In the genomic region with DNA sequence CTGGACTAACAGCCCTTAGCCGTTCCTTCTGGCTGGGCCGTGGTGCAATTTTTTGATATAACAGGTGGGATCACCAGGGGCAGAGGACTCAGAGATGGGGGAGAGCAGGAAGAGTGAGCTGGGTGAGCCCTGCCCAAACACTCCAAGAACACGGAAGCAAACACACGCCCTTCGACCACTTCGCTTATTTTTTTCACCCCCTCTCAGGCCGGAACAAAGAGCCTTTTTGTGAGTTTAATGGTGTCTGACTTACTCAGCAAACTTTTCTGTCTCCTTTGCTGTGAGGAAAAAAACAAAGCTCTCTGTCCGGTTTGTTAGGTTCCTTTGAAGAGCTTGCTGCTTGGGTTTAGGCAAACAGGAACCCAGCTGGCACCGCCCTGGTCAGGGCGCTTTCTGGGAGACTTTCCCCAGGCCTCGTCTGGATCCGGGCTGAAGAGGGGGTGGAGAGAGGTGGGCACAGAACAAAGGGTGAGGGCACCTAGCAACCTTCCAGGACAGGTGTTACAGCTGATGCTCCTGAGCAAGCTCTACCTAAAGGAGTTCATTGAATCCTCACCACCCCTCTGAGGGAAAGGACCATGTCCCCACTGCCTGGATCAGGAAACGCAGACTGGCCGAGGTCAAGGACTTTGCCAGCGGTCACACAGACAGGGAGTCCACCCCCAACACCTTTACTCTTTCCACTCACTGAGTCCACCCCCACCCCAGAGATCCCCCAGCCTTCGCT, we compare ENCODE assay signal across 2 cellular contexts.
TF ChIP-seq lines count a peak whose summit lies in the region.

No MANE protein-coding gene starts in this region.

TF ChIP-seq in SK-N-SH, 30 proteins besides CTCF, POLR2A, EP300 and RAD21 (continued from another document):
- TF ChIP-seq CHD2 (IDR thresholded peaks at IDR 0.05; ENCODE audit: low read length, partially characterized antibody) (no peak), IRF3 (IDR thresholded peaks at IDR 0.05; ENCODE audit: low read depth, low read length) (no peak), RFX5 (IDR thresholded peaks at IDR 0.05; ENCODE audit: low read length) (no peak), SIN3A (IDR thresholded peaks at IDR 0.05; ENCODE audit: borderline replicate concordance, low read depth, low read length) (no peak), RXRA (IDR thresholded peaks at IDR 0.05; ENCODE audit: borderline replicate concordance, low read depth) (no peak)

TF ChIP-seq in SK-N-SH treated with all-trans-retinoic acid at 6 μM for 48 hours, 23 proteins besides CTCF, POLR2A, EP300 and RAD21 (continued from another document):
- no peak for TF ChIP-seq OSR1 (CRISPR knock-in tag; IDR thresholded peaks at IDR 0.05)
- TF ChIP-seq POU6F1 (CRISPR knock-in tag; IDR thresholded peaks at IDR 0.05; ENCODE audit: borderline replicate concordance, low read depth): no peak
- TF ChIP-seq SNAI2 (CRISPR knock-in tag; IDR thresholded peaks at IDR 0.05): no peak
- TF ChIP-seq ESRRG (CRISPR knock-in tag; IDR thresholded peaks at IDR 0.05): no peak
- TF ChIP-seq ZFP3 (CRISPR knock-in tag; IDR thresholded peaks at IDR 0.05): no peak
- TF ChIP-seq ARNTL (CRISPR knock-in tag; IDR thresholded peaks at IDR 0.05; ENCODE audit: borderline replicate concordance, low read depth): no peak
- TF ChIP-seq TOX (CRISPR knock-in tag; IDR thresholded peaks at IDR 0.05; ENCODE audit: borderline replicate concordance): no peak
- no peak for TF ChIP-seq ZFP30 (CRISPR knock-in tag; IDR thresholded peaks at IDR 0.05)
- no peak for TF ChIP-seq ISL1 (CRISPR knock-in tag; IDR thresholded peaks at IDR 0.05)
- TF ChIP-seq, protein P1, sequence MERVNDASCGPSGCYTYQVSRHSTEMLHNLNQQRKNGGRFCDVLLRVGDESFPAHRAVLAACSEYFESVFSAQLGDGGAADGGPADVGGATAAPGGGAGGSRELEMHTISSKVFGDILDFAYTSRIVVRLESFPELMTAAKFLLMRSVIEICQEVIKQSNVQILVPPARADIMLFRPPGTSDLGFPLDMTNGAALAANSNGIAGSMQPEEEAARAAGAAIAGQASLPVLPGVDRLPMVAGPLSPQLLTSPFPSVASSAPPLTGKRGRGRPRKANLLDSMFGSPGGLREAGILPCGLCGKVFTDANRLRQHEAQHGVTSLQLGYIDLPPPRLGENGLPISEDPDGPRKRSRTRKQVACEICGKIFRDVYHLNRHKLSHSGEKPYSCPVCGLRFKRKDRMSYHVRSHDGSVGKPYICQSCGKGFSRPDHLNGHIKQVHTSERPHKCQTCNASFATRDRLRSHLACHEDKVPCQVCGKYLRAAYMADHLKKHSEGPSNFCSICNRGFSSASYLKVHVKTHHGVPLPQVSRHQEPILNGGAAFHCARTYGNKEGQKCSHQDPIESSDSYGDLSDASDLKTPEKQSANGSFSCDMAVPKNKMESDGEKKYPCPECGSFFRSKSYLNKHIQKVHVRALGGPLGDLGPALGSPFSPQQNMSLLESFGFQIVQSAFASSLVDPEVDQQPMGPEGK (CRISPR knock-in tag; IDR thresholded peaks at IDR 0.05; ENCODE audit: borderline replicate concordance): no peak
